Comparison of ENCODE assay signal across 8 cellular contexts in the genomic region with DNA sequence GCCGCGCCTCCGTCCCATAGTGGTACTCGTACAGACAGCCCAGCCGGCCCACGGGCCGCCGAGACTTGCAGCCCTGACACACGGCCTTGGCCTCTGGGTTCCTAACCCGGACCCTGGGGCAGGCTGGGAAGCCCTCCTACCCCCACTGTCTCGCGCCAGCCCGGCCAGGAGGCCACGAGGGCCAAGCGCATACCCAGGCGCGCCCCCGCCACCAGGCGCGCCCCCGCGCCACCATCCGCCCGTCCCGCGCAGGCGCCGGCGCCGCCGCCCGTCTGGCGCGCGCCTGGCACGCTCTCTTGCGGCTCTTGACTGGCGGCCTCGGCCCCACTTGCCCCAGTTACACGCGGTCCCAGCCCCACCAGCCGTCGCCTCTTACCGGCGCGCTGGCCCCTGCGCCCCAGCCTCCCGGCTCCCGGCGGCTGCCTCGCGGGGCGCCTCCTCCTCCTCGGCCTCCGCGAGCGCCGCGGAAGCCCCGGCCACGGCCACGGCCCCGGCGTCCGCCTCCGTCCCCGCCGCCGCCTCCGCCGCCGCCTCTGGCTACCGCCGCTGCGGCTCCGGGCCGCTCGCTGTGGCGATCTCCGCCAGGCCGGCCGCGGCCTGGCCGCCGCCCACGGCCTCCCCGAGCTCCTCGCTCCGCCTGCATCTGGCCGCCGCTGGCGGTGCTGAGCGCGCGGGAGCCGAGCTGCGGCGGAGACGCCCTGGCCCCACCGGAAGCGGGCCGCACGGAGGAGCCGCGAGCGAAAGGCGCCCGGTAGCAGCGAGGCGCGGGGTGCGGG. TPM values are rescaled to one million over a fixed set of nuclear protein-coding genes. Genes with fewer than 3 reads are reported as not detected.
DNase-seq lines count a peak whose midpoint lies in the region; ATAC-seq and TF ChIP-seq lines count a peak whose summit lies in the region.

No MANE protein-coding gene starts in this region.

- intact Hi-C loops in right lobe of liver (cut with DNase I): no loop called here

- no peaks in the 10 kb centered on the region for H3K27me3 ChIP-seq in right lobe of liver

- TF ChIP-seq CTCF in right lobe of liver (IDR thresholded peaks at IDR 0.05): peak in 2 of 4 donors; percentile 6 to 8

- ATAC-seq in GM19025 (IDR thresholded peaks at IDR 0.05; ENCODE audit: low read depth, unreplicated experiment) (peak; percentile 77), HG03175 (IDR thresholded peaks at IDR 0.05; ENCODE audit: unreplicated experiment) (peak; percentile 71), right lobe of liver (peak; percentile 91 to 94 (median 93))

- no peaks in the 10 kb centered on the region for H3K9me3 ChIP-seq in right lobe of liver

- peak overlapping the region; percentile 65 to 92 (median 65) for H3K4me3 ChIP-seq in right lobe of liver

- H3K27ac ChIP-seq in right lobe of liver: peak overlapping the region; percentile 61 to 91 (median 64)

- peaks cover 0 to 16% (median 3%) of the 10 kb centered on the region in 4 donors for H3K4me1 ChIP-seq in right lobe of liver

- no peaks in the 10 kb centered on the region for H3K36me3 ChIP-seq in right lobe of liver

- under 1% methylated on average over 21 of the region's 112 CpGs for WGBS in right lobe of liver (ENCODE audit: insufficient coverage, low coverage, low lambda C conversion rate, missing lambda C conversion rate)

- peak; percentile 49 to 53 for DNase-seq in AML-193 (lab: John Stamatoyannopoulos, UW)
- DNase-seq in NCI-H524 (lab: John Stamatoyannopoulos, UW): peak; percentile 66 to 82
- DNase-seq in activated CD4-positive, alpha-beta T cell treated with anti-CD3 and anti-CD28 coated beads, Interleukin-2, amount 50 U/mL, for 1 hour: peak; percentile 69
- DNase-seq in dermis blood vessel endothelial cell: peak; percentile 85
- peak; percentile 84 to 87 (median 84) for DNase-seq in right lobe of liver
- DNase-seq in stimulated activated CD4-positive, alpha-beta T cell treated with anti-CD3 and anti-CD28 coated beads, Interleukin-4, amount 100 ng/mL, for 4 hours: peak; percentile 71 to 73

- peak; percentile 72 for TF ChIP-seq POLR2A in right lobe of liver (IDR thresholded peaks at IDR 0.05)

RNA-seq across cellular contexts. Expression of a gene that starts 0.4 kb away (rescaled TPM):
- total RNA-seq in dermis blood vessel endothelial cell (23.9 and 32.2 TPM in 2 replicates), right lobe of liver (10 to 100 TPM in 3 of 6 experiments, 1 to 10 TPM in 3; 8.2 to 10.2 (median 9.4) TPM)

Comparison
In these comparisons a context has a peak if more than half of its experiments do, and no peak if none do; other contexts are left out.
1. Peak in every context shown above with its lines: DNase-seq, ATAC-seq, H3K4me3 ChIP-seq and H3K27ac ChIP-seq.